ENCODE assay signal across 17 cellular contexts in the genomic region with DNA sequence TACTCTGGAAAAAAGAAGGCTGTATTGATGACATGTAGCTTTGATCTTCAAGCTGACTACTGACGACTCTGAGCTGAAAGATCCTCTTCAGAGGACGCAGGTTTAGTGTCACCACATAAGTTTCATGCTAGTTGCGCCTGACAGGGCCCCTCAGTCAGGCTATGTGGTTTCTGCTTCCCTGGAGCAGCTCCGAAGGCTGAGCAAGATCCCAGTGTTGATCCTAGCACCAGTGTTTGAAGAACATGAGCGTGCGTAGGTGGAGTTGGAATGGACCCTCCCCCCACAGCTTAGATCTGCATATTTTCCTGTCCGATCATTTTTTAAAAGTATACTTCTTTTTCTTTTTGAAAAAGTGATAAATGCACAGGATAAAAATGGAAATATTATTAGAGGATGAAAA. TPM values are rescaled to one million over a fixed set of nuclear protein-coding genes. Genes with fewer than 3 reads are reported as not detected.
DNase-seq lines count a peak whose midpoint lies in the region; ATAC-seq and TF ChIP-seq lines count a peak whose summit lies in the region.
"Had no signal": no experiment of that assay in that cellular context is flagged by ENCODE, and none has a peak within 500 bp of the region (broad histone marks: within the 10 kb centered on the region; RNA-seq: fewer than 3 reads in every experiment).

No MANE protein-coding gene starts in this region.

- peaks cover 15% of the 10 kb centered on the region for H3K9me3 ChIP-seq in upper lobe of right lung

- intact Hi-C loops in upper lobe of right lung (cut with DNase I), result no loop called here

- DNase-seq in HCEC 1CT (peak; percentile 48), brain microvascular endothelial cell (peak; percentile 53), left lobe of liver (ENCODE audit: low spot score) (no peak), upper lobe of right lung (no peak), NCI-H1092 treated with DMSO at 0.1 percent for 48 hours (lab: John Stamatoyannopoulos, UW) (no peak), DMS153 (lab: John Stamatoyannopoulos, UW) (no peak)
- DNase-seq: activated CD4-positive, alpha-beta memory T cell treated with anti-CD3 and anti-CD28 coated beads for 36 hours; activated naive CD4-positive, alpha-beta T cell treated with Interleukin-2 at 50 U/mL for 16 hours; NCI-H187; NCI-H226; nucleus accumbens; PC-3; WERI-Rb-1 had no signal

- H3K36me3 ChIP-seq in brain microvascular endothelial cell (replicated peaks) (no peaks in the 10 kb centered on the region), upper lobe of right lung (no peaks in the 10 kb centered on the region)
- H3K36me3 ChIP-seq: WERI-Rb-1 had no signal

- ATAC-seq in left lobe of liver, result peak; percentile 40
- peak; percentile 25 for ATAC-seq in upper lobe of right lung
- ATAC-seq in GM18867 (IDR thresholded peaks at IDR 0.05; ENCODE audit: unreplicated experiment), result no peak
- ATAC-seq: PC-3 had no signal

- H3K4me3 ChIP-seq in brain microvascular endothelial cell (ENCODE audit: low read depth, low read length) (no peak overlapping the region), upper lobe of right lung (no peak overlapping the region)
- H3K4me3 ChIP-seq: right atrium auricular region had no signal

- H3K27me3 ChIP-seq in brain microvascular endothelial cell (replicated peaks), result no peaks in the 10 kb centered on the region
- no peaks in the 10 kb centered on the region for H3K27me3 ChIP-seq in upper lobe of right lung
- H3K27me3 ChIP-seq: right atrium auricular region had no signal

- H3K4me1 ChIP-seq in upper lobe of right lung, result peaks cover 23% of the 10 kb centered on the region

- TF ChIP-seq CTCF in brain microvascular endothelial cell (IDR thresholded peaks at IDR 0.05; ENCODE audit: low read depth, low read length, missing control alignments) (no peak), upper lobe of right lung (IDR thresholded peaks at IDR 0.05) (no peak)

- H3K27ac ChIP-seq in brain microvascular endothelial cell (no peak overlapping the region), upper lobe of right lung (no peak overlapping the region)
- H3K27ac ChIP-seq: right atrium auricular region, WERI-Rb-1 had no signal

- in situ Hi-C loops in brain microvascular endothelial cell (cut with HindIII; ENCODE audit: low pct_ligation_motif_present, low sequenced_read_pairs), result no loop called here

RNA-seq across cellular contexts. Expression of gene BANP, which starts 17.3 kb away (rescaled TPM):
- total RNA-seq in left lobe of liver (22.4 TPM), upper lobe of right lung (20.6 TPM)

RNA-seq across cellular contexts. Expression of gene CA5A, which starts 32.2 kb away (rescaled TPM):
- total RNA-seq in left lobe of liver (35.7 TPM), upper lobe of right lung (not detected)
- total RNA-seq: activated CD4-positive, alpha-beta memory T cell treated with anti-CD3 and anti-CD28 coated beads for 36 hours; endothelial cell of umbilical vein; H1; PC-3; right atrium auricular region had no signal

Comparison
In these comparisons a context has a peak if more than half of its experiments do, and no peak if none do; other contexts are left out.
1. DNase-seq: peak in HCEC 1CT (single experiment) and brain microvascular endothelial cell (single experiment); none in left lobe of liver (single experiment), upper lobe of right lung (single experiment), NCI-H1092 treated with DMSO at 0.1 percent for 48 hours (single experiment) and DMS153 (single experiment).
2. RNA of gene CA5A, which starts 32.2 kb away (total RNA-seq): 35.7 TPM in left lobe of liver (single experiment); not detected in upper lobe of right lung (single experiment); every median in the first group is over 10 times any median in the second.